Comparison of ENCODE assay signal across 31 cellular contexts in the genomic region with DNA sequence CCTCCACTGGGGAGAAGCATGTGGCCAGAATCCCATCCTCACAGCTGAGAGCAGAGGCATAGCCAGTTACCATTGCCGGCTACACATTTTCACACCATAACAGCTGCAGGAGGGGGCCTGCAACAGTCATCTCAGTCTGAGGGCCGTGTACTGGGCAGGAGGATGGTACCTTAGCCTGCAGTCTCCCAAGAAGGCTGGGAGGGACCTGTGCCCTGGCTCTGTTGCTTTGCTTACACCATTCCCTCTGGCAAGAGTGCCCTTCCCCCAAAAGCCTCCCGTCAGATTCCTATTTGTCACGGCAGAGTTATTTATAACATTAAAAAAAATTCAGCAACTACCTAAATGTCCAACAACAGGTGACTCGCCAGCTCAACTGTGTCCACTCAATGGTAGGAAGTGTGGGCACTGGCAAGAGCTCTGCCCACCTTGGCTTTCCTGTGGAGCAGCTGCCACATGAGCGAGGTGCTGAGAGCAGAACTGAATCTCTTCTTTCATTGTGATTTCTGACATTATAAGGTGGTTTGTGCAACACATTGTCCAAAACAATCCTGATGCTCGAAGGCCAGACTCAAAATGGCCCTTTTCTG. TPM values are rescaled to one million over a fixed set of nuclear protein-coding genes. Genes with fewer than 3 reads are reported as not detected.
"Had no signal": no experiment of that assay in that cellular context is flagged by ENCODE, and none has a peak within 500 bp of the region (broad histone marks: within the 10 kb centered on the region; RNA-seq: fewer than 3 reads in every experiment).

No MANE protein-coding gene starts in this region.

- H3K36me3 ChIP-seq: esophagus muscularis mucosa, ovary, stomach, suprapubic skin, tibial nerve had no signal

- ATAC-seq: activated CD4-positive, CD25-positive, alpha-beta regulatory T cell treated with anti-CD3 and anti-CD28 coated beads, Interleukin-2, amount 50 U/mL, for 24 hours; naive thymus-derived CD8-positive, alpha-beta T cell; sciatic nerve; SK-N-SH treated with all-trans-retinoic acid at 6 μM for 48 hours; stimulated activated naive B cell treated with anti-CD40 and anti-IgM and Interleukin-4, amounts not matched to agents 10 μg/mL and 1 μg/mL and 100 μg/mL, for 72 hours; T-helper 17 cell had no signal

- H3K4me3 ChIP-seq: esophagus muscularis mucosa, ovary, stomach, suprapubic skin, tibial nerve had no signal

- H3K9me3 ChIP-seq: esophagus muscularis mucosa, ovary, stomach, suprapubic skin, tibial nerve had no signal

- H3K27ac ChIP-seq: esophagus muscularis mucosa, ovary, stomach, suprapubic skin, tibial nerve, WERI-Rb-1 had no signal

- H3K27me3 ChIP-seq: ovary had no signal

- DNase-seq: activated CD4-positive, alpha-beta memory T cell treated with anti-CD3 and anti-CD28 coated beads, Interleukin-2, amount 10 ng/mL, durations not matched to agents 7 days and 5 days; activated CD4-positive, alpha-beta T cell treated with anti-CD3 and anti-CD28 coated beads, Interleukin-2, amount 10 ng/mL, durations not matched to agents 24 days and 14 days; activated CD8-positive, alpha-beta memory T cell treated with anti-CD3 and anti-CD28 coated beads, Interleukin-2, amount 50 U/mL, for 48 hours; activated gamma-delta T cell; activated naive CD4-positive, alpha-beta T cell treated with anti-CD3 and anti-CD28 coated beads, Interleukin-2, amount 10 ng/mL, durations not matched to agents 7 days and 5 days; activated naive CD8-positive, alpha-beta T cell treated with anti-CD3 and anti-CD28 coated beads, Interleukin-2, amount 10 ng/mL, durations not matched to agents 7 days and 5 days; activated T-cell treated with anti-CD3 and anti-CD28 coated beads, Interleukin-2, amount 50 U/mL, for 24 hours; caudate nucleus; effector CD4-positive, alpha-beta T cell; foreskin melanocyte; kidney; naive thymus-derived CD8-positive, alpha-beta T cell; ovary; retina; small intestine; stimulated activated CD4-positive, alpha-beta T cell treated with anti-CD3 and anti-CD28 coated beads, Interleukin-4, amount 100 ng/mL, for 4 hours; stimulated activated CD8-positive, alpha-beta memory T cell treated with anti-CD3 and anti-CD28 coated beads, Interleukin-4, amount 100 ng/mL, for 48 hours; stimulated activated naive B cell treated with anti-CD40 and anti-IgM and Interleukin-4, amounts not matched to agents 10 μg/mL and 1 μg/mL and 100 μg/mL, for 72 hours; stomach; T-helper 17 cell; T1000; WERI-Rb-1 had no signal

RNA-seq across cellular contexts. Expression of gene CAMKV, which starts 4.4 kb away (rescaled TPM):
- total RNA-seq: activated CD4-positive, alpha-beta memory T cell treated with anti-CD3 and anti-CD28 coated beads, Interleukin-2, amount 10 ng/mL, durations not matched to agents 7 days and 5 days; activated naive CD8-positive, alpha-beta T cell treated with anti-CD3 and anti-CD28 coated beads, Interleukin-2, amount 10 ng/mL, durations not matched to agents 7 days and 5 days; lower leg skin; mesothelial cell of epicardium; naive thymus-derived CD8-positive, alpha-beta T cell; sciatic nerve; tibial nerve; ureter had no signal
- polyA plus RNA-seq: naive thymus-derived CD8-positive, alpha-beta T cell; ovary had no signal
